1 cellular context compared by ENCODE assay signal in the genomic region with DNA sequence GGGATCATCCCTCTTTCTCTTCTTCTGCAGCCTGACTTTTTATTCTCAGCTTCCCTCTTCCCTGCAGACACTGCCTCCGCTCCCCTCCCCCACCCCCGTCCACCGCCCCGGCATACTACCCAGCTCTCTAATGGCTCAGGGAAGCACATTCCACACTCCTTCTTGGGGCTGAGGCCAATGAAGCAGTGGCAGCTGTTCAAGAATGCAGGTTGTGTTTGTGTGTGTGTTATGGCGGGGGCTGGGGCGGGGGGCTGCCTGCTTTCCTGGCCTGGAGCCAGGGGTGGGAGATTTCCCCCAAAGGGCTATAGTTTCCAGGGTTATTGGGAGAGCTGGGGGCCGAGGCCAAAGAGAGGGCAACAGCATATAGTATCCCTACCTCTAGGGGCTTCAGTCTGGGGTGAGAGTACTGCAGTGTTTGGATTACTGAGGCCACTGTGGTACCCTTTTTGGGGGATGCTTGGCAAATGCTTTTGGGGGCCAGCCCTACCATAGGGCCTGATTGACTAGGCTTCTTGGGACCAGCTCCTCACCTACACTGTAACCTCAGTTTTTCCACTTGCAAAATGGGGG.
TF ChIP-seq lines count a peak whose summit lies in the region.

No MANE protein-coding gene starts in this region.

TF ChIP-seq in endothelial cell of umbilical vein, 7 proteins besides CTCF, POLR2A, EP300 and RAD21:
- TF ChIP-seq FOS (IDR thresholded peaks at IDR 0.05; ENCODE audit: borderline replicate concordance, insufficient read depth, low read length) (no peak), EZH2 (IDR thresholded peaks at IDR 0.05; ENCODE audit: borderline replicate concordance, low read depth, low read length, severe bottlenecking) (no peak), JUN (IDR thresholded peaks at IDR 0.05; ENCODE audit: borderline replicate concordance, insufficient read depth, insufficient read length, low read depth) (no peak), POLR2AphosphoS5 (IDR thresholded peaks at IDR 0.05; ENCODE audit: insufficient read depth, low read depth, low read length) (no peak), MYC (IDR thresholded peaks at IDR 0.05; ENCODE audit: low read depth, low read length) (no peak), GATA2 (IDR thresholded peaks at IDR 0.05; ENCODE audit: insufficient read depth, insufficient read length, low read depth, low read length) (no peak)
- TF ChIP-seq, protein P1, sequence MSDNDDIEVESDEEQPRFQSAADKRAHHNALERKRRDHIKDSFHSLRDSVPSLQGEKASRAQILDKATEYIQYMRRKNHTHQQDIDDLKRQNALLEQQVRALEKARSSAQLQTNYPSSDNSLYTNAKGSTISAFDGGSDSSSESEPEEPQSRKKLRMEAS (IDR thresholded peaks at IDR 0.05; ENCODE audit: insufficient read depth, insufficient read length): no peak
